1 cellular context compared by ENCODE assay signal in the genomic region with DNA sequence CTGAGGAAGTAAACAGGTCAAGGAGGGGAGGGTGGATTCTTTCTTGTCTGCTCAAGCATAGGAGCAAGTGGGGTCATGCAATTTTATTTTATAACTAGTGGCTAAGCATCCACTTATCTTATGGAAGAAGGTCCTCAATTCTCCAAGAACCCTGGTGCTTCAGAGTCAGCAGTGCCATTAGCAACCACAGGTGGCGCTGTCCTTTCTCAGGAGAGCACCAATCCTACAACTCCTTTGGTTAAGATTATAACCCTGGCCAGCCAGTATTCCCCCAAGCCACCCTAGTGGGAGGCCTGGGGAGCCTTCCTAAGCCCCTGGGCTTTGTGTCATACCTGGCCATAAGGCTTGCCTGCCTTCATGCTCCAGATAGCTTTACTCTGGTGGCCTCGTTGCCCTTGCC.
TF ChIP-seq lines count a peak whose summit lies in the region.

No MANE protein-coding gene starts in this region.

TF ChIP-seq in WTC11, 78 proteins besides CTCF, POLR2A, EP300 and RAD21:
- TF ChIP-seq, protein P1, sequence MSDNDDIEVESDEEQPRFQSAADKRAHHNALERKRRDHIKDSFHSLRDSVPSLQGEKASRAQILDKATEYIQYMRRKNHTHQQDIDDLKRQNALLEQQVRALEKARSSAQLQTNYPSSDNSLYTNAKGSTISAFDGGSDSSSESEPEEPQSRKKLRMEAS (CRISPR knock-in tag; IDR thresholded peaks at IDR 0.05): no peak
- TF ChIP-seq, protein P2, sequence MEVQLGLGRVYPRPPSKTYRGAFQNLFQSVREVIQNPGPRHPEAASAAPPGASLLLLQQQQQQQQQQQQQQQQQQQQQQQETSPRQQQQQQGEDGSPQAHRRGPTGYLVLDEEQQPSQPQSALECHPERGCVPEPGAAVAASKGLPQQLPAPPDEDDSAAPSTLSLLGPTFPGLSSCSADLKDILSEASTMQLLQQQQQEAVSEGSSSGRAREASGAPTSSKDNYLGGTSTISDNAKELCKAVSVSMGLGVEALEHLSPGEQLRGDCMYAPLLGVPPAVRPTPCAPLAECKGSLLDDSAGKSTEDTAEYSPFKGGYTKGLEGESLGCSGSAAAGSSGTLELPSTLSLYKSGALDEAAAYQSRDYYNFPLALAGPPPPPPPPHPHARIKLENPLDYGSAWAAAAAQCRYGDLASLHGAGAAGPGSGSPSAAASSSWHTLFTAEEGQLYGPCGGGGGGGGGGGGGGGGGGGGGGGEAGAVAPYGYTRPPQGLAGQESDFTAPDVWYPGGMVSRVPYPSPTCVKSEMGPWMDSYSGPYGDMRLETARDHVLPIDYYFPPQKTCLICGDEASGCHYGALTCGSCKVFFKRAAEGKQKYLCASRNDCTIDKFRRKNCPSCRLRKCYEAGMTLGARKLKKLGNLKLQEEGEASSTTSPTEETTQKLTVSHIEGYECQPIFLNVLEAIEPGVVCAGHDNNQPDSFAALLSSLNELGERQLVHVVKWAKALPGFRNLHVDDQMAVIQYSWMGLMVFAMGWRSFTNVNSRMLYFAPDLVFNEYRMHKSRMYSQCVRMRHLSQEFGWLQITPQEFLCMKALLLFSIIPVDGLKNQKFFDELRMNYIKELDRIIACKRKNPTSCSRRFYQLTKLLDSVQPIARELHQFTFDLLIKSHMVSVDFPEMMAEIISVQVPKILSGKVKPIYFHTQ (CRISPR knock-in tag; IDR thresholded peaks at IDR 0.05): no peak
- TF ChIP-seq NR2C2 (CRISPR knock-in tag; IDR thresholded peaks at IDR 0.05): no peak
- TF ChIP-seq NFE2L1 (CRISPR knock-in tag; IDR thresholded peaks at IDR 0.05): no peak
- TF ChIP-seq, protein P3, sequence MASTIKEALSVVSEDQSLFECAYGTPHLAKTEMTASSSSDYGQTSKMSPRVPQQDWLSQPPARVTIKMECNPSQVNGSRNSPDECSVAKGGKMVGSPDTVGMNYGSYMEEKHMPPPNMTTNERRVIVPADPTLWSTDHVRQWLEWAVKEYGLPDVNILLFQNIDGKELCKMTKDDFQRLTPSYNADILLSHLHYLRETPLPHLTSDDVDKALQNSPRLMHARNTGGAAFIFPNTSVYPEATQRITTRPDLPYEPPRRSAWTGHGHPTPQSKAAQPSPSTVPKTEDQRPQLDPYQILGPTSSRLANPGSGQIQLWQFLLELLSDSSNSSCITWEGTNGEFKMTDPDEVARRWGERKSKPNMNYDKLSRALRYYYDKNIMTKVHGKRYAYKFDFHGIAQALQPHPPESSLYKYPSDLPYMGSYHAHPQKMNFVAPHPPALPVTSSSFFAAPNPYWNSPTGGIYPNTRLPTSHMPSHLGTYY (CRISPR knock-in tag; IDR thresholded peaks at IDR 0.05): no peak
- TF ChIP-seq MYBL2 (CRISPR knock-in tag; IDR thresholded peaks at IDR 0.05): no peak
- TF ChIP-seq SMAD3 (CRISPR knock-in tag; IDR thresholded peaks at IDR 0.05; ENCODE audit: borderline replicate concordance): no peak
- TF ChIP-seq, protein P4, sequence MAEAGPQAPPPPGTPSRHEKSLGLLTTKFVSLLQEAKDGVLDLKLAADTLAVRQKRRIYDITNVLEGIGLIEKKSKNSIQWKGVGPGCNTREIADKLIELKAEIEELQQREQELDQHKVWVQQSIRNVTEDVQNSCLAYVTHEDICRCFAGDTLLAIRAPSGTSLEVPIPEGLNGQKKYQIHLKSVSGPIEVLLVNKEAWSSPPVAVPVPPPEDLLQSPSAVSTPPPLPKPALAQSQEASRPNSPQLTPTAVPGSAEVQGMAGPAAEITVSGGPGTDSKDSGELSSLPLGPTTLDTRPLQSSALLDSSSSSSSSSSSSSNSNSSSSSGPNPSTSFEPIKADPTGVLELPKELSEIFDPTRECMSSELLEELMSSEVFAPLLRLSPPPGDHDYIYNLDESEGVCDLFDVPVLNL (CRISPR knock-in tag; IDR thresholded peaks at IDR 0.05; ENCODE audit: borderline replicate concordance, low read depth): no peak
- TF ChIP-seq, protein P5, sequence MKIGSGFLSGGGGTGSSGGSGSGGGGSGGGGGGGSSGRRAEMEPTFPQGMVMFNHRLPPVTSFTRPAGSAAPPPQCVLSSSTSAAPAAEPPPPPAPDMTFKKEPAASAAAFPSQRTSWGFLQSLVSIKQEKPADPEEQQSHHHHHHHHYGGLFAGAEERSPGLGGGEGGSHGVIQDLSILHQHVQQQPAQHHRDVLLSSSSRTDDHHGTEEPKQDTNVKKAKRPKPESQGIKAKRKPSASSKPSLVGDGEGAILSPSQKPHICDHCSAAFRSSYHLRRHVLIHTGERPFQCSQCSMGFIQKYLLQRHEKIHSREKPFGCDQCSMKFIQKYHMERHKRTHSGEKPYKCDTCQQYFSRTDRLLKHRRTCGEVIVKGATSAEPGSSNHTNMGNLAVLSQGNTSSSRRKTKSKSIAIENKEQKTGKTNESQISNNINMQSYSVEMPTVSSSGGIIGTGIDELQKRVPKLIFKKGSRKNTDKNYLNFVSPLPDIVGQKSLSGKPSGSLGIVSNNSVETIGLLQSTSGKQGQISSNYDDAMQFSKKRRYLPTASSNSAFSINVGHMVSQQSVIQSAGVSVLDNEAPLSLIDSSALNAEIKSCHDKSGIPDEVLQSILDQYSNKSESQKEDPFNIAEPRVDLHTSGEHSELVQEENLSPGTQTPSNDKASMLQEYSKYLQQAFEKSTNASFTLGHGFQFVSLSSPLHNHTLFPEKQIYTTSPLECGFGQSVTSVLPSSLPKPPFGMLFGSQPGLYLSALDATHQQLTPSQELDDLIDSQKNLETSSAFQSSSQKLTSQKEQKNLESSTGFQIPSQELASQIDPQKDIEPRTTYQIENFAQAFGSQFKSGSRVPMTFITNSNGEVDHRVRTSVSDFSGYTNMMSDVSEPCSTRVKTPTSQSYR (CRISPR knock-in tag; IDR thresholded peaks at IDR 0.05): no peak
- no peak for TF ChIP-seq ELF4 (CRISPR knock-in tag; IDR thresholded peaks at IDR 0.05; ENCODE audit: low read depth)
- TF ChIP-seq, protein P6, sequence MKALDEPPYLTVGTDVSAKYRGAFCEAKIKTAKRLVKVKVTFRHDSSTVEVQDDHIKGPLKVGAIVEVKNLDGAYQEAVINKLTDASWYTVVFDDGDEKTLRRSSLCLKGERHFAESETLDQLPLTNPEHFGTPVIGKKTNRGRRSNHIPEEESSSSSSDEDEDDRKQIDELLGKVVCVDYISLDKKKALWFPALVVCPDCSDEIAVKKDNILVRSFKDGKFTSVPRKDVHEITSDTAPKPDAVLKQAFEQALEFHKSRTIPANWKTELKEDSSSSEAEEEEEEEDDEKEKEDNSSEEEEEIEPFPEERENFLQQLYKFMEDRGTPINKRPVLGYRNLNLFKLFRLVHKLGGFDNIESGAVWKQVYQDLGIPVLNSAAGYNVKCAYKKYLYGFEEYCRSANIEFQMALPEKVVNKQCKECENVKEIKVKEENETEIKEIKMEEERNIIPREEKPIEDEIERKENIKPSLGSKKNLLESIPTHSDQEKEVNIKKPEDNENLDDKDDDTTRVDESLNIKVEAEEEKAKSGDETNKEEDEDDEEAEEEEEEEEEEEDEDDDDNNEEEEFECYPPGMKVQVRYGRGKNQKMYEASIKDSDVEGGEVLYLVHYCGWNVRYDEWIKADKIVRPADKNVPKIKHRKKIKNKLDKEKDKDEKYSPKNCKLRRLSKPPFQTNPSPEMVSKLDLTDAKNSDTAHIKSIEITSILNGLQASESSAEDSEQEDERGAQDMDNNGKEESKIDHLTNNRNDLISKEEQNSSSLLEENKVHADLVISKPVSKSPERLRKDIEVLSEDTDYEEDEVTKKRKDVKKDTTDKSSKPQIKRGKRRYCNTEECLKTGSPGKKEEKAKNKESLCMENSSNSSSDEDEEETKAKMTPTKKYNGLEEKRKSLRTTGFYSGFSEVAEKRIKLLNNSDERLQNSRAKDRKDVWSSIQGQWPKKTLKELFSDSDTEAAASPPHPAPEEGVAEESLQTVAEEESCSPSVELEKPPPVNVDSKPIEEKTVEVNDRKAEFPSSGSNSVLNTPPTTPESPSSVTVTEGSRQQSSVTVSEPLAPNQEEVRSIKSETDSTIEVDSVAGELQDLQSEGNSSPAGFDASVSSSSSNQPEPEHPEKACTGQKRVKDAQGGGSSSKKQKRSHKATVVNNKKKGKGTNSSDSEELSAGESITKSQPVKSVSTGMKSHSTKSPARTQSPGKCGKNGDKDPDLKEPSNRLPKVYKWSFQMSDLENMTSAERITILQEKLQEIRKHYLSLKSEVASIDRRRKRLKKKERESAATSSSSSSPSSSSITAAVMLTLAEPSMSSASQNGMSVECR (CRISPR knock-in tag; IDR thresholded peaks at IDR 0.05; ENCODE audit: borderline replicate concordance): no peak
- no peak for TF ChIP-seq NR3C1 (CRISPR knock-in tag; conservative IDR thresholded peaks at IDR 0.05; ENCODE audit: low read depth)
- TF ChIP-seq ZNF317 (CRISPR knock-in tag; IDR thresholded peaks at IDR 0.05; ENCODE audit: borderline replicate concordance, low read depth): no peak
- no peak for TF ChIP-seq TCF7 (CRISPR knock-in tag; IDR thresholded peaks at IDR 0.05; ENCODE audit: low read depth)
